Comparison of ENCODE assay signal across 23 cellular contexts in the genomic region with DNA sequence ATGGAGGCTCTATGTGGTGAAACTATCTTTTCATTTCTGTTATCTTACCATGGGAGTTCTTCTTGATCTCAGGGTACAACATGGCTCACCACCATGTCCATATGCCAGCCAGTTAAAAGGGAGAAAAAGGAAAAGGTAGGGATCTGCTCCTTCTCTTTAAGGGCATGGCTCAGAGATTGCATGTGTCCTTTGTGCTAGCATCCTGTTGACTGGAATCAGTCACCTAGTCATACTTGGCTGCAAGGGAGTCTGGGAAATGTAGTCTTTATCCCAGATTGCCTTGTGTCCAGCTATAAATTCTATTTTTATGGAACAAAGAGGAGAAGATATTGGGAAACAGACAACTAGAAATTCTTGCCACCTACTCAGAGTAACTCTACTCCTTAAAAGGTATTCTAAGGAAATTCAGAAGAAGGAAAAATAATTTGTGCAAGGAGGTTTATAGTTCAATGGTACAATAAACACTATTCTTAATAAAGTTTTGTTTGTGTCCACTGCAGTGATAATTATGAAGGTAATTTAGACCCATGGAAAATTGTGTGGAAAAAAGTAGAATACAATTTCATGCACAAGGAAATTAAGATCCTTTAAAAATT.
DNase-seq lines count a peak whose midpoint lies in the region; ATAC-seq, FAIRE-seq and TF ChIP-seq lines count a peak whose summit lies in the region.
"Had no signal": no experiment of that assay in that cellular context is flagged by ENCODE, and none has a peak within 500 bp of the region (broad histone marks: within the 10 kb centered on the region; RNA-seq: fewer than 3 reads in every experiment).

No MANE protein-coding gene starts in this region.

- no peaks in the 10 kb centered on the region for H4K20me1 ChIP-seq in HepG2 (ENCODE audit: insufficient read depth, low read length)

- H3K27me3 ChIP-seq in HepG2 (ENCODE audit: control insufficient read depth in 1 of 2, insufficient read depth in 2 of 2, low read length in 2 of 2) = no peaks in the 10 kb centered on the region
- no peaks in the 10 kb centered on the region for H3K27me3 ChIP-seq in Peyer's patch
- H3K27me3 ChIP-seq: ascending aorta, thyroid gland had no signal

- no peak overlapping the region for H2AFZ ChIP-seq in HepG2 (ENCODE audit: low read length)

- CTCF ChIA-PET in HepG2 (lab: Yijun Ruan, JAX; ENCODE audit: low intra/inter-chr PET ratio, low total read pairs) = no interaction called here

- no TSS peak for BruUV-seq in HepG2 (replicated peaks; lab: Mats Ljungman, UMichigan)

- TF ChIP-seq POLR2A in HepG2 (IDR thresholded peaks at IDR 0.05; ENCODE audit: insufficient read depth in 1 of 2, low read depth in 2 of 2, low read length in 2 of 2) = no peak
- TF ChIP-seq POLR2A in Peyer's patch (IDR thresholded peaks at IDR 0.05) = no peak

- no peaks in the 10 kb centered on the region for H3K36me3 ChIP-seq in HepG2 (replicated peaks in 1 of 2; ENCODE audit: control insufficient read depth in 1 of 2, insufficient read depth in 2 of 2, low read length in 2 of 2)
- H3K36me3 ChIP-seq in Peyer's patch = no peaks in the 10 kb centered on the region
- H3K36me3 ChIP-seq: ascending aorta, left ventricle myocardium inferior, thyroid gland had no signal

- ATAC-seq in HepG2 = no peak
- no peak for ATAC-seq in GM18861 (IDR thresholded peaks at IDR 0.05; ENCODE audit: unreplicated experiment)
- ATAC-seq: stimulated activated memory B cell treated with anti-CD40 and anti-IgM and Interleukin-4, amounts not matched to agents 10 μg/mL and 1 μg/mL and 100 μg/mL, for 72 hours; T-cell had no signal

- no peak for TF ChIP-seq EP300 in HepG2 (IDR thresholded peaks at IDR 0.05; ENCODE audit: low read depth in 2 of 2, low read length in 2 of 2)
- TF ChIP-seq EP300 in HepG2 (CRISPR knock-in tag; IDR thresholded peaks at IDR 0.05; ENCODE audit: borderline replicate concordance) = no peak

- TF ChIP-seq CTCF in HepG2 (CRISPR knock-in tag; IDR thresholded peaks at IDR 0.05) = no peak
- TF ChIP-seq CTCF in Peyer's patch (IDR thresholded peaks at IDR 0.05) = no peak

- H3K9me3 ChIP-seq in HepG2 (ENCODE audit: low read length) (no peaks in the 10 kb centered on the region), Peyer's patch (no peaks in the 10 kb centered on the region)
- H3K9me3 ChIP-seq: ascending aorta, left ventricle myocardium inferior, thyroid gland had no signal

- H3K27ac ChIP-seq in HepG2 (ENCODE audit: extremely low read length, insufficient read depth, low read length) (no peak overlapping the region), Peyer's patch (no peak overlapping the region)
- H3K27ac ChIP-seq: 22Rv1, ascending aorta, left ventricle myocardium inferior, thyroid gland had no signal

- no peaks in the 10 kb centered on the region for H3K79me2 ChIP-seq in HepG2 (ENCODE audit: insufficient read depth, low read length)

- no peak for TF ChIP-seq RAD21 in HepG2 (CRISPR knock-in tag; IDR thresholded peaks at IDR 0.05)

- no peak for FAIRE-seq in HepG2 (lab: Jason Lieb, UNC)
- FAIRE-seq: endometrium had no signal

- POLR2A ChIA-PET in HepG2 (lab: Yijun Ruan, JAX) = no interaction called here

- H3K4me1 ChIP-seq in HepG2 (ENCODE audit: insufficient read depth, low read length) = no peaks in the 10 kb centered on the region
- H3K4me1 ChIP-seq in Peyer's patch = no peaks in the 10 kb centered on the region
- H3K4me1 ChIP-seq: ascending aorta, left ventricle myocardium inferior, thyroid gland had no signal

- no peak overlapping the region for H3K4me2 ChIP-seq in HepG2 (ENCODE audit: low read depth, low read length)

- DNase-seq in DMS 273 (lab: John Stamatoyannopoulos, UW; ENCODE audit: unreplicated experiment) (peak; percentile 2), DMS 273 treated with DMSO at 0.1 percent for 48 hours (lab: John Stamatoyannopoulos, UW) (no peak), NCI-H146 treated with DMSO at 0.1 percent for 48 hours (lab: John Stamatoyannopoulos, UW; ENCODE audit: unreplicated experiment) (peak; percentile 13), cerebellum (ENCODE audit: low spot score) (peak; percentile 9), HepG2 (ENCODE audit: low spot score) (no peak), OCI-M1 (lab: John Stamatoyannopoulos, UW) (no peak), Peyer's patch (no peak)
- DNase-seq: activated CD4-positive, alpha-beta T cell treated with anti-CD3 and anti-CD28 coated beads, Interleukin-2, amount 50 U/mL, for 4 hours; activated naive CD4-positive, alpha-beta T cell treated with anti-CD3 and anti-CD28 coated beads for 36 hours; activated T-cell treated with anti-CD3 and anti-CD28 coated beads, Interleukin-2, amount 50 U/mL, for 24 hours; C1 segment of cervical spinal cord; hippocampal formation; left ventricle myocardium inferior; MV-4-11; NCI-H2081 treated with DMSO at 0.1 percent for 48 hours; occipital lobe; T-cell; thyroid gland had no signal

- intact Hi-C loops in HepG2 (cut with micrococcal nuclease; ENCODE audit: unreplicated experiment) = no loop called here

- H3K9ac ChIP-seq in HepG2 (ENCODE audit: insufficient read depth, low read depth, low read length) = no peak overlapping the region

- in situ Hi-C loops in HepG2 (cut with HindIII; ENCODE audit: extremely low pct_ligation_motif_present, low pct_unique_long_range_greater_than_20kb) = no loop called here

- H3K4me3 ChIP-seq in HepG2 (replicated peaks in 1 of 3; ENCODE audit: insufficient read depth in 1 of 3, low read depth in 2 of 3, low read length in 3 of 3) (no peak overlapping the region), Peyer's patch (no peak overlapping the region)
- H3K4me3 ChIP-seq: ascending aorta, left ventricle myocardium inferior, thyroid gland had no signal

TF ChIP-seq in HepG2, 621 proteins besides CTCF, POLR2A, EP300 and RAD21:
- TF ChIP-seq ZSCAN25 (CRISPR knock-in tag; IDR thresholded peaks at IDR 0.05) (no peak), MAZ (IDR thresholded peaks at IDR 0.05; ENCODE audit: borderline replicate concordance, low read depth, low read length) (no peak), MAZ (CRISPR knock-in tag; IDR thresholded peaks at IDR 0.05; ENCODE audit: low read depth) (no peak), THAP11 (CRISPR knock-in tag; IDR thresholded peaks at IDR 0.05) (peak; percentile 93), GABPA (IDR thresholded peaks at IDR 0.05; ENCODE audit: low read depth, low read length) (no peak), GABPA (CRISPR knock-in tag; IDR thresholded peaks at IDR 0.05; ENCODE audit: low read depth) (0 out of 2 replicates have a peak, but pooled peaks have one; percentile 13), ZNF317 (CRISPR knock-in tag; IDR thresholded peaks at IDR 0.05) (no peak), RXRA (CRISPR knock-in tag; IDR thresholded peaks at IDR 0.05) (no peak), ZNF556 (CRISPR knock-in tag; IDR thresholded peaks at IDR 0.05; ENCODE audit: borderline replicate concordance) (no peak), ZNF674 (CRISPR knock-in tag; IDR thresholded peaks at IDR 0.05; ENCODE audit: low read depth) (no peak), ZNF143 (CRISPR knock-in tag; IDR thresholded peaks at IDR 0.05) (peak; percentile 78)
- TF ChIP-seq, protein P1, sequence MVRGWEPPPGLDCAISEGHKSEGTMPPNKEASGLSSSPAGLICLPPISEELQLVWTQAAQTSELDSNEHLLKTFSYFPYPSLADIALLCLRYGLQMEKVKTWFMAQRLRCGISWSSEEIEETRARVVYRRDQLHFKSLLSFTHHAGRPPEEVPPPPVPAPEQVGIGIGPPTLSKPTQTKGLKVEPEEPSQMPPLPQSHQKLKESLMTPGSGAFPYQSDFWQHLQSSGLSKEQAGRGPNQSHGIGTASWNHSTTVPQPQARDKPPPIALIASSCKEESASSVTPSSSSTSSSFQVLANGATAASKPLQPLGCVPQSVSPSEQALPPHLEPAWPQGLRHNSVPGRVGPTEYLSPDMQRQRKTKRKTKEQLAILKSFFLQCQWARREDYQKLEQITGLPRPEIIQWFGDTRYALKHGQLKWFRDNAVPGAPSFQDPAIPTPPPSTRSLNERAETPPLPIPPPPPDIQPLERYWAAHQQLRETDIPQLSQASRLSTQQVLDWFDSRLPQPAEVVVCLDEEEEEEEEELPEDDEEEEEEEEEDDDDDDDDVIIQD (CRISPR knock-in tag; IDR thresholded peaks at IDR 0.05; ENCODE audit: low read depth) = no peak

Comparison
In these comparisons a context has a peak if more than half of its experiments do, and no peak if none do; other contexts are left out.
1. DNase-seq: peak in DMS 273 (single experiment), NCI-H146 treated with DMSO at 0.1 percent for 48 hours (single experiment) and cerebellum (single experiment); none in DMS 273 treated with DMSO at 0.1 percent for 48 hours (single experiment), HepG2 (single experiment), OCI-M1 (single experiment) and Peyer's patch (0 of 3).